ENCODE assay signal across 16 cellular contexts in genomic region chr1:234542211-234542850, GRCh38.
DNase-seq lines count a peak whose midpoint lies in the region; ATAC-seq and TF ChIP-seq lines count a peak whose summit lies in the region.
"Had no signal": no experiment of that assay in that cellular context is flagged by ENCODE, and none has a peak within 500 bp of the region (broad histone marks: within the 10 kb centered on the region; RNA-seq: fewer than 3 reads in every experiment).

No MANE protein-coding gene starts in this region.

- DNase-seq in hepatocyte (ENCODE audit: low spot score) (no peak), pons (ENCODE audit: low spot score) (peak; percentile 83), SKM-1 treated with dmso at 0.1 percent for 144 hours (lab: John Stamatoyannopoulos, UW; ENCODE audit: unreplicated experiment) (no peak), D341Med (ENCODE audit: low spot score) (no peak)
- DNase-seq: activated CD4-positive, CD25-positive, alpha-beta regulatory T cell; activated effector memory CD4-positive, alpha-beta T cell treated with anti-CD3 and anti-CD28 coated beads, Interleukin-2, amount 50 U/mL, for 16 hours; dermis blood vessel endothelial cell; GOT3; Kasumi-1; naive B cell; T-helper 2 cell had no signal

- no peak overlapping the region for H2AFZ ChIP-seq in hepatocyte

- no peaks in the 10 kb centered on the region for H4K20me1 ChIP-seq in BLaER1 treated with 17β-estradiol and CSF1 and Interleukin-3, amounts not matched to agents 10 nM and 100 nM
- no peaks in the 10 kb centered on the region for H4K20me1 ChIP-seq in hepatocyte (ENCODE audit: insufficient read depth, poor library complexity, severe bottlenecking)

- no peak for TF ChIP-seq CTCF in hepatocyte (IDR thresholded peaks at IDR 0.05; ENCODE audit: poor library complexity)

- no peaks in the 10 kb centered on the region for H3K27me3 ChIP-seq in BLaER1 treated with 17β-estradiol and CSF1 and Interleukin-3, amounts not matched to agents 10 nM and 100 nM
- H3K27me3 ChIP-seq in hepatocyte = no peaks in the 10 kb centered on the region

- peak overlapping the region; percentile 82 to 98 (median 90); a peak in 21 of 22 replicates for H3K4me2 ChIP-seq in BLaER1 treated with 17β-estradiol and CSF1 and Interleukin-3, amounts not matched to agents 10 nM and 100 nM
- no peak overlapping the region for H3K4me2 ChIP-seq in hepatocyte

- H3K9ac ChIP-seq in BLaER1 treated with 17β-estradiol and CSF1 and Interleukin-3, amounts not matched to agents 10 nM and 100 nM = peak overlapping the region in 5 of 11 experiments; percentile 33 to 64 (median 56); a peak in 9 of 22 replicates

- peak; percentile 47 for ATAC-seq in SK-N-SH treated with all-trans-retinoic acid at 6 μM for 48 hours
- ATAC-seq in HG02981 (IDR thresholded peaks at IDR 0.05; ENCODE audit: unreplicated experiment) = no peak
- ATAC-seq in HG02678 (IDR thresholded peaks at IDR 0.05; ENCODE audit: unreplicated experiment) = no peak
- ATAC-seq: left colon had no signal

- H3K27ac ChIP-seq in BLaER1 treated with 17β-estradiol and CSF1 and Interleukin-3, amounts not matched to agents 10 nM and 100 nM = peak overlapping the region in 7 of 11 experiments; percentile 45 to 92 (median 84); a peak in 15 of 22 replicates
- peak overlapping the region; percentile 93 for H3K27ac ChIP-seq in hepatocyte

- H3K79me2 ChIP-seq in hepatocyte = no peaks in the 10 kb centered on the region

- H3K36me3 ChIP-seq in BLaER1 treated with 17β-estradiol and CSF1 and Interleukin-3, amounts not matched to agents 10 nM and 100 nM = no peaks in the 10 kb centered on the region
- no peaks in the 10 kb centered on the region for H3K36me3 ChIP-seq in hepatocyte (replicated peaks; ENCODE audit: insufficient read depth, low read depth)

- H3K9me3 ChIP-seq in BLaER1 treated with 17β-estradiol and CSF1 and Interleukin-3, amounts not matched to agents 10 nM and 100 nM (replicated peaks in 1 of 11) = no peaks in the 10 kb centered on the region
- no peaks in the 10 kb centered on the region for H3K9me3 ChIP-seq in hepatocyte (ENCODE audit: low read depth)

- H3K4me3 ChIP-seq in BLaER1 treated with 17β-estradiol and CSF1 and Interleukin-3, amounts not matched to agents 10 nM and 100 nM = no peak overlapping the region
- no peak overlapping the region for H3K4me3 ChIP-seq in hepatocyte

- H3K9me2 ChIP-seq in hepatocyte (replicated peaks; ENCODE audit: insufficient read depth) = no peaks in the 10 kb centered on the region

- WGBS in hepatocyte (ENCODE audit: low lambda C conversion rate, missing lambda C conversion rate) = 94% methylated on average over 13 of the region's 13 CpGs

- peaks cover 71 to 100% (median 99%) of the 10 kb centered on the region in 10 experiments for H3K4me1 ChIP-seq in BLaER1 treated with 17β-estradiol and CSF1 and Interleukin-3, amounts not matched to agents 10 nM and 100 nM
- peaks cover 55% of the 10 kb centered on the region for H3K4me1 ChIP-seq in hepatocyte (ENCODE audit: insufficient read depth)

TF ChIP-seq in SK-N-SH treated with all-trans-retinoic acid at 6 μM for 48 hours, 23 proteins besides CTCF, POLR2A, EP300 and RAD21:
- TF ChIP-seq CSDC2 (CRISPR knock-in tag; IDR thresholded peaks at IDR 0.05) (no peak), ESRRG (CRISPR knock-in tag; IDR thresholded peaks at IDR 0.05) (no peak), ARNTL (CRISPR knock-in tag; IDR thresholded peaks at IDR 0.05; ENCODE audit: borderline replicate concordance, low read depth) (no peak), TCF4 (CRISPR knock-in tag; IDR thresholded peaks at IDR 0.05; ENCODE audit: borderline replicate concordance) (0 out of 2 replicates have a peak, but pooled peaks have one; percentile 22), ZNF8 (CRISPR knock-in tag; IDR thresholded peaks at IDR 0.05) (no peak), RARB (CRISPR knock-in tag; IDR thresholded peaks at IDR 0.05) (no peak), POU6F1 (CRISPR knock-in tag; IDR thresholded peaks at IDR 0.05; ENCODE audit: borderline replicate concordance, low read depth) (no peak), CSRNP3 (CRISPR knock-in tag; IDR thresholded peaks at IDR 0.05) (no peak)
